Comparison of ENCODE assay signal across 8 cellular contexts in the genomic region with DNA sequence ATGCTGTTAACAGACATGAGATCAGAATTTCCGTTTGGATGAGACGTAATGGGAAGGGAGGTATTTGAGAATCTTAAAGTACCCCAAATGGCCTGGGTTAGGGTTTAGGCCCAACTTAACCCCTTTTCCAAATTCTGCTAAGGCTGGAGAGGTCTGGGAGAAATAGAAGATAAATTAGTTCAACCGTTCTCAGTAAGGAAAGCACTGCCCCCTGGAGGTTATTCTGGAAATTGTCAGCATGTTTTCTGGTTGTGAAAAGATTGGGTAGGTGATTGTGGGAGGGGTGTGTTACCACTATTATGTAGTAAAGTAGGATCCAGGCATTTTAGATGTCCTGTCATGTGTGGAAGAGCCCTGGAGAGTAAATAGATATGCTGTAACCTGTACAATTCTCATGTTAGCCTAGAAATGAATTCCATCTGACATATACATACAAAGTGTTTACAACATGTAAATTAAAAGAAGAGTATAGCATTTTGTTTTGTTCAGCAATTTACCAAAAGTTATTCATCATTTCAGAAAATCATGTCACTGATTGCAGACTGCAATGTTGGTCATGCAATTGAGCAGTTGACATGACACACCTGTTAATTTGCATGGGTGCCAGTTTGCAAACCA. TPM values are rescaled to one million over a fixed set of nuclear protein-coding genes. Genes with fewer than 3 reads are reported as not detected.
DNase-seq lines count a peak whose midpoint lies in the region; ATAC-seq and TF ChIP-seq lines count a peak whose summit lies in the region.

No MANE protein-coding gene starts in this region.

- DNase-seq in NOMO-1 treated with DMSO at 0.1 percent for 48 hours (lab: John Stamatoyannopoulos, UW; ENCODE audit: unreplicated experiment) = peak; percentile 33
- DNase-seq in activated T-cell treated with anti-CD3 and anti-CD28 coated beads, Interleukin-2, amount 50 U/mL, for 72 hours = peak; percentile 47 to 65
- DNase-seq in germinal center (ENCODE audit: low spot score) = peak; percentile 37
- DNase-seq in putamen (ENCODE audit: low spot score) = peak; percentile 52

- no peaks in the 10 kb centered on the region for H3K36me3 Mint-ChIP-seq in activated T-cell treated with anti-CD3 and anti-CD28 coated beads, Interleukin-2, amount 50 U/mL, for 72 hours (ENCODE audit: insufficient read depth in 2 of 2)

- H3K27me3 Mint-ChIP-seq in activated T-cell treated with anti-CD3 and anti-CD28 coated beads, Interleukin-2, amount 50 U/mL, for 72 hours (ENCODE audit: low read depth) = peaks cover 13% of the 10 kb centered on the region

- H3K9me3 Mint-ChIP-seq in activated T-cell treated with anti-CD3 and anti-CD28 coated beads, Interleukin-2, amount 50 U/mL, for 72 hours = no peaks in the 10 kb centered on the region

- H3K4me3 Mint-ChIP-seq in activated T-cell treated with anti-CD3 and anti-CD28 coated beads, Interleukin-2, amount 50 U/mL, for 72 hours = no peak overlapping the region

- ATAC-seq in GM18511 (IDR thresholded peaks at IDR 0.05; ENCODE audit: unreplicated experiment) = peak; percentile 92
- ATAC-seq in HG03442 (IDR thresholded peaks at IDR 0.05; ENCODE audit: unreplicated experiment) = peak; percentile 66
- ATAC-seq in activated T-cell treated with anti-CD3 and anti-CD28 coated beads, Interleukin-2, amount 50 U/mL, for 72 hours (replicated peaks in 1 of 2) = peak in 1 of 2 donors; percentile 36
- ATAC-seq in GM18873 (IDR thresholded peaks at IDR 0.05; ENCODE audit: low FRiP score, unreplicated experiment) = no peak

- no peak overlapping the region for H3K27ac ChIP-seq in C4-2B

- TF ChIP-seq CTCF in C4-2B (conservative IDR thresholded peaks at IDR 0.05) = peak; percentile 80

- H3K27ac Mint-ChIP-seq in activated T-cell treated with anti-CD3 and anti-CD28 coated beads, Interleukin-2, amount 50 U/mL, for 72 hours = no peak overlapping the region

- no peaks in the 10 kb centered on the region for H3K4me1 Mint-ChIP-seq in activated T-cell treated with anti-CD3 and anti-CD28 coated beads, Interleukin-2, amount 50 U/mL, for 72 hours (ENCODE audit: low read depth)

RNA-seq across cellular contexts. Expression of a gene that starts 26.8 kb away (rescaled TPM):
- total RNA-seq in activated T-cell treated with anti-CD3 and anti-CD28 coated beads, Interleukin-2, amount 50 U/mL, for 72 hours = under 1 TPM in 1 of 2 donors, not detected in 1; 0.24 TPM
